In the genomic region with DNA sequence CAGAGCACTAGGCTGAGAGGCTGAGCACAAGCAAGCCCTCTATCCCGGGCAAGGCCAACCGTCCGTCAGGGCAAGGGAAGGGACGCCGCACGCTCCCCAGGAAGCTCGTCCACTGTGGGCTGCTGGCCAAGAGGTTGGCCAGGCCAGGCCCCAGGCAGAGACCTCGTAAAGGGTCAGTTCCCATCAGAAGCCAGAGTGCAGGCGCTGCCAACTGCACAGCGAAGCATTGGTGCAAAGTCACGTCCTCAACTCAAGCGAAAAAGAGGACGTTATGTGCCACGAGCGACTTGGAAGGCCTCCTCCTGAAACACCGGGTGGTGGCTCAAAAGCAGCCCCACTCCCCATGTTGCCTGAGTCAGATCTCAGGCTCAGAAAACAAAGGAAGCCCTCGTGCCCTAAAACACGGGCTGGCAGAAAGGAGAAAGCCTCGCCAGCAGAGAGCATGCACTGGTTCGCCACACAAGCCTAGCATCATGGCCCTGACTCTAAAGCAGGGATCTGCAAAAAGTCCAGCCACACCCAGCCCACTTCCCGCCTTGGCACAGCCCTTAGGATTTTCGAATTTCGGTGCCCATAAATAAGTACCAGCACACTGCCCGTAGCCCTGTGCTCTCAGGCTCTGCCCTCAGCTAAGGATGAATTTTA, we compare ENCODE assay signal across 1 cellular context.
TF ChIP-seq lines count a peak whose summit lies in the region.

No MANE protein-coding gene starts in this region.

TF ChIP-seq in GM23338, 12 proteins besides CTCF, POLR2A, EP300 and RAD21:
- TF ChIP-seq EZH2 (IDR thresholded peaks at IDR 0.05; ENCODE audit: low read depth, unreplicated experiment) = no peak
- TF ChIP-seq, protein P1, sequence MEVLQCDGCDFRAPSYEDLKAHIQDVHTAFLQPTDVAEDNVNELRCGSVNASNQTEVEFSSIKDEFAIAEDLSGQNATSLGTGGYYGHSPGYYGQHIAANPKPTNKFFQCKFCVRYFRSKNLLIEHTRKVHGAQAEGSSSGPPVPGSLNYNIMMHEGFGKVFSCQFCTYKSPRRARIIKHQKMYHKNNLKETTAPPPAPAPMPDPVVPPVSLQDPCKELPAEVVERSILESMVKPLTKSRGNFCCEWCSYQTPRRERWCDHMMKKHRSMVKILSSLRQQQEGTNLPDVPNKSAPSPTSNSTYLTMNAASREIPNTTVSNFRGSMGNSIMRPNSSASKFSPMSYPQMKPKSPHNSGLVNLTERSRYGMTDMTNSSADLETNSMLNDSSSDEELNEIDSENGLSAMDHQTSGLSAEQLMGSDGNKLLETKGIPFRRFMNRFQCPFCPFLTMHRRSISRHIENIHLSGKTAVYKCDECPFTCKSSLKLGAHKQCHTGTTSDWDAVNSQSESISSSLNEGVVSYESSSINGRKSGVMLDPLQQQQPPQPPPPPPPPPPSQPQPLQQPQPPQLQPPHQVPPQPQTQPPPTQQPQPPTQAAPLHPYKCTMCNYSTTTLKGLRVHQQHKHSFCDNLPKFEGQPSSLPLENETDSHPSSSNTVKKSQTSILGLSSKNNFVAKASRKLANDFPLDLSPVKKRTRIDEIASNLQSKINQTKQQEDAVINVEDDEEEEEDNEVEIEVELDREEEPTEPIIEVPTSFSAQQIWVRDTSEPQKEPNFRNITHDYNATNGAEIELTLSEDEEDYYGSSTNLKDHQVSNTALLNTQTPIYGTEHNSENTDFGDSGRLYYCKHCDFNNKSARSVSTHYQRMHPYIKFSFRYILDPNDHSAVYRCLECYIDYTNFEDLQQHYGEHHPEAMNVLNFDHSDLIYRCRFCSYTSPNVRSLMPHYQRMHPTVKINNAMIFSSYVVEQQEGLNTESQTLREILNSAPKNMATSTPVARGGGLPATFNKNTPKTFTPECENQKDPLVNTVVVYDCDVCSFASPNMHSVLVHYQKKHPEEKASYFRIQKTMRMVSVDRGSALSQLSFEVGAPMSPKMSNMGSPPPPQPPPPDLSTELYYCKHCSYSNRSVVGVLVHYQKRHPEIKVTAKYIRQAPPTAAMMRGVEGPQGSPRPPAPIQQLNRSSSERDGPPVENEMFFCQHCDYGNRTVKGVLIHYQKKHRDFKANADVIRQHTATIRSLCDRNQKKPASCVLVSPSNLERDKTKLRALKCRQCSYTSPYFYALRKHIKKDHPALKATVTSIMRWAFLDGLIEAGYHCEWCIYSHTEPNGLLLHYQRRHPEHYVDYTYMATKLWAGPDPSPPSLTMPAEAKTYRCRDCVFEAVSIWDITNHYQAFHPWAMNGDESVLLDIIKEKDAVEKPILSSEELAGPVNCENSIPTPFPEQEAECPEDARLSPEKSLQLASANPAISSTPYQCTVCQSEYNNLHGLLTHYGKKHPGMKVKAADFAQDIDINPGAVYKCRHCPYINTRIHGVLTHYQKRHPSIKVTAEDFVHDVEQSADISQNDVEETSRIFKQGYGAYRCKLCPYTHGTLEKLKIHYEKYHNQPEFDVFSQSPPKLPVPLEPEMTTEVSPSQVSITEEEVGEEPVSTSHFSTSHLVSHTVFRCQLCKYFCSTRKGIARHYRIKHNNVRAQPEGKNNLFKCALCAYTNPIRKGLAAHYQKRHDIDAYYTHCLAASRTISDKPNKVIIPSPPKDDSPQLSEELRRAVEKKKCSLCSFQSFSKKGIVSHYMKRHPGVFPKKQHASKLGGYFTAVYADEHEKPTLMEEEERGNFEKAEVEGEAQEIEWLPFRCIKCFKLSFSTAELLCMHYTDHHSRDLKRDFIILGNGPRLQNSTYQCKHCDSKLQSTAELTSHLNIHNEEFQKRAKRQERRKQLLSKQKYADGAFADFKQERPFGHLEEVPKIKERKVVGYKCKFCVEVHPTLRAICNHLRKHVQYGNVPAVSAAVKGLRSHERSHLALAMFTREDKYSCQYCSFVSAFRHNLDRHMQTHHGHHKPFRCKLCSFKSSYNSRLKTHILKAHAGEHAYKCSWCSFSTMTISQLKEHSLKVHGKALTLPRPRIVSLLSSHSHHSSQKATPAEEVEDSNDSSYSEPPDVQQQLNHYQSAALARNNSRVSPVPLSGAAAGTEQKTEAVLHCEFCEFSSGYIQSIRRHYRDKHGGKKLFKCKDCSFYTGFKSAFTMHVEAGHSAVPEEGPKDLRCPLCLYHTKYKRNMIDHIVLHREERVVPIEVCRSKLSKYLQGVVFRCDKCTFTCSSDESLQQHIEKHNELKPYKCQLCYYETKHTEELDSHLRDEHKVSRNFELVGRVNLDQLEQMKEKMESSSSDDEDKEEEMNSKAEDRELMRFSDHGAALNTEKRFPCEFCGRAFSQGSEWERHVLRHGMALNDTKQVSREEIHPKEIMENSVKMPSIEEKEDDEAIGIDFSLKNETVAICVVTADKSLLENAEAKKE (CRISPR knock-in tag; IDR thresholded peaks at IDR 0.05) = no peak
- TF ChIP-seq ZNF114 (CRISPR knock-in tag; IDR thresholded peaks at IDR 0.05) = no peak
- TF ChIP-seq JUNB (IDR thresholded peaks at IDR 0.05; ENCODE audit: unreplicated experiment) = no peak
- TF ChIP-seq CREB1 (CRISPR knock-in tag; IDR thresholded peaks at IDR 0.05; ENCODE audit: low read depth) = no peak
- no peak for TF ChIP-seq POLR2AphosphoS5 (IDR thresholded peaks at IDR 0.05; ENCODE audit: low read depth)
- no peak for TF ChIP-seq STAT1 (IDR thresholded peaks at IDR 0.05; ENCODE audit: unreplicated experiment)
- no peak for TF ChIP-seq EZH2phosphoT487 (IDR thresholded peaks at IDR 0.05; ENCODE audit: unreplicated experiment)
- TF ChIP-seq ZNF331 (CRISPR knock-in tag; IDR thresholded peaks at IDR 0.05; ENCODE audit: low read depth) = no peak
- TF ChIP-seq, protein P2, sequence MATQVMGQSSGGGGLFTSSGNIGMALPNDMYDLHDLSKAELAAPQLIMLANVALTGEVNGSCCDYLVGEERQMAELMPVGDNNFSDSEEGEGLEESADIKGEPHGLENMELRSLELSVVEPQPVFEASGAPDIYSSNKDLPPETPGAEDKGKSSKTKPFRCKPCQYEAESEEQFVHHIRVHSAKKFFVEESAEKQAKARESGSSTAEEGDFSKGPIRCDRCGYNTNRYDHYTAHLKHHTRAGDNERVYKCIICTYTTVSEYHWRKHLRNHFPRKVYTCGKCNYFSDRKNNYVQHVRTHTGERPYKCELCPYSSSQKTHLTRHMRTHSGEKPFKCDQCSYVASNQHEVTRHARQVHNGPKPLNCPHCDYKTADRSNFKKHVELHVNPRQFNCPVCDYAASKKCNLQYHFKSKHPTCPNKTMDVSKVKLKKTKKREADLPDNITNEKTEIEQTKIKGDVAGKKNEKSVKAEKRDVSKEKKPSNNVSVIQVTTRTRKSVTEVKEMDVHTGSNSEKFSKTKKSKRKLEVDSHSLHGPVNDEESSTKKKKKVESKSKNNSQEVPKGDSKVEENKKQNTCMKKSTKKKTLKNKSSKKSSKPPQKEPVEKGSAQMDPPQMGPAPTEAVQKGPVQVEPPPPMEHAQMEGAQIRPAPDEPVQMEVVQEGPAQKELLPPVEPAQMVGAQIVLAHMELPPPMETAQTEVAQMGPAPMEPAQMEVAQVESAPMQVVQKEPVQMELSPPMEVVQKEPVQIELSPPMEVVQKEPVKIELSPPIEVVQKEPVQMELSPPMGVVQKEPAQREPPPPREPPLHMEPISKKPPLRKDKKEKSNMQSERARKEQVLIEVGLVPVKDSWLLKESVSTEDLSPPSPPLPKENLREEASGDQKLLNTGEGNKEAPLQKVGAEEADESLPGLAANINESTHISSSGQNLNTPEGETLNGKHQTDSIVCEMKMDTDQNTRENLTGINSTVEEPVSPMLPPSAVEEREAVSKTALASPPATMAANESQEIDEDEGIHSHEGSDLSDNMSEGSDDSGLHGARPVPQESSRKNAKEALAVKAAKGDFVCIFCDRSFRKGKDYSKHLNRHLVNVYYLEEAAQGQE (IDR thresholded peaks at IDR 0.05; ENCODE audit: unreplicated experiment) = no peak
- TF ChIP-seq ETS1 (IDR thresholded peaks at IDR 0.05) = no peak
- no peak for TF ChIP-seq NANOG (IDR thresholded peaks at IDR 0.05; ENCODE audit: borderline replicate concordance)
